2 cellular contexts compared by ENCODE assay signal in the genomic region with DNA sequence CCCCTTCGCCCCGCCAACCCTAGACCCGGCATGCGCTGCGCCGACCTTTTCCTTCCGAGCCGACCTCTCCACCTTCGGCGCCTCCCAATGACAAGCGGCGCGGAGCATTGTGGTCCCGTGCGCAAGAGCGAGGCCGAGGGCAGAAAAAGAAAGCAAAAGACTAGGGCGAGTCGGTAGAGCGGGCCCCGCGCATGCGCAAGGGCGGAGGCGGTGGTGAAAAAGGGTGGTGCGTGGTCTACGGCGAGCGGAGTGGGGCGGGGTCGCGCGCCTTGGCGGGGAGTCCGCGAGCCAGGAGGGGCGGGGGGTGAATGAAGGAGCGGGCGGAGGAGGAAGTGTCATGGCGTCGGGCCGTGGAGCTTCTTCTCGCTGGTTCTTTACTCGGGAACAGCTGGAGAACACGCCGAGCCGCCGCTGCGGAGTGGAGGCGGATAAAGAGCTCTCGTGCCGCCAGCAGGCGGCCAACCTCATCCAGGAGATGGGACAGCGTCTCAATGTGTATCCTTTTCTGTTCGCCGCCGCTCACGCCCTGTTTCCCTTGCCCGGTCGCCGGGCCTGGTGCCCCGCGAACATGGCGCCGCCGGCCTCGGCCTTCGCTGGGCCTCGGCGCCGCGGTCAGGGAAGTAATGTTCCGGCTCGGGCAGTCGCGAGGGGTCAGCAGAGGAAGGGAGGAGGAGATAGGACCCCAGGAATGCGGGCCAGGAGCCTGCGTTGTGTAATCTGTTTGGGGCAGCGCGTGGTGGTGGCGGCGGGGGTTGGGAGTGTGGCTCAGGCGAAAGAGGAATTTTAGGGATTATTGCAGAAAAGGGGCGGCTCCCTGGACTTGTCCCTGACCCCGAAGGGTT.
A peak's percentile ranks its signal among the peaks of the same experiment; 100 is the strongest.
TF ChIP-seq lines count a peak whose summit lies in the region.

A gene (plus strand): TSS at position 305 of the 842 bp plus-strand sequence. CDS start 33 bp downstream, at position 338.

TF ChIP-seq in IMR-90, 13 proteins besides CTCF, POLR2A, EP300 and RAD21:
- peak; percentile 82 for TF ChIP-seq CEBPB (IDR thresholded peaks at IDR 0.05; ENCODE audit: low read depth, low read length)
- TF ChIP-seq, protein P1, sequence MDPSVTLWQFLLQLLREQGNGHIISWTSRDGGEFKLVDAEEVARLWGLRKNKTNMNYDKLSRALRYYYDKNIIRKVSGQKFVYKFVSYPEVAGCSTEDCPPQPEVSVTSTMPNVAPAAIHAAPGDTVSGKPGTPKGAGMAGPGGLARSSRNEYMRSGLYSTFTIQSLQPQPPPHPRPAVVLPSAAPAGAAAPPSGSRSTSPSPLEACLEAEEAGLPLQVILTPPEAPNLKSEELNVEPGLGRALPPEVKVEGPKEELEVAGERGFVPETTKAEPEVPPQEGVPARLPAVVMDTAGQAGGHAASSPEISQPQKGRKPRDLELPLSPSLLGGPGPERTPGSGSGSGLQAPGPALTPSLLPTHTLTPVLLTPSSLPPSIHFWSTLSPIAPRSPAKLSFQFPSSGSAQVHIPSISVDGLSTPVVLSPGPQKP (IDR thresholded peaks at IDR 0.05; ENCODE audit: borderline replicate concordance, low read depth, low read length) = no peak
- no peak for TF ChIP-seq MAFK (IDR thresholded peaks at IDR 0.05; ENCODE audit: low read depth, low read length)
- TF ChIP-seq, protein P2, sequence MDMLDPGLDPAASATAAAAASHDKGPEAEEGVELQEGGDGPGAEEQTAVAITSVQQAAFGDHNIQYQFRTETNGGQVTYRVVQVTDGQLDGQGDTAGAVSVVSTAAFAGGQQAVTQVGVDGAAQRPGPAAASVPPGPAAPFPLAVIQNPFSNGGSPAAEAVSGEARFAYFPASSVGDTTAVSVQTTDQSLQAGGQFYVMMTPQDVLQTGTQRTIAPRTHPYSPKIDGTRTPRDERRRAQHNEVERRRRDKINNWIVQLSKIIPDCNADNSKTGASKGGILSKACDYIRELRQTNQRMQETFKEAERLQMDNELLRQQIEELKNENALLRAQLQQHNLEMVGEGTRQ (IDR thresholded peaks at IDR 0.05; ENCODE audit: low read depth, low read length) = peak; percentile 61
- peak; percentile 98 for TF ChIP-seq MAZ (IDR thresholded peaks at IDR 0.05; ENCODE audit: borderline replicate concordance, low read depth, low read length)
- TF ChIP-seq MXI1 (IDR thresholded peaks at IDR 0.05; ENCODE audit: borderline replicate concordance, low read depth, low read length) = no peak; the same call in 1 of the 2 replicates
- peak; percentile 91 for TF ChIP-seq BHLHE40 (IDR thresholded peaks at IDR 0.05; ENCODE audit: low read depth, low read length)

TF ChIP-seq in endothelial cell of umbilical vein, 7 proteins besides CTCF, POLR2A, EP300 and RAD21:
- TF ChIP-seq JUN (IDR thresholded peaks at IDR 0.05; ENCODE audit: borderline replicate concordance, insufficient read depth, insufficient read length, low read depth) (no peak), POLR2AphosphoS5 (IDR thresholded peaks at IDR 0.05; ENCODE audit: insufficient read depth, low read depth, low read length) (peak; percentile 90)
- TF ChIP-seq, protein P3, sequence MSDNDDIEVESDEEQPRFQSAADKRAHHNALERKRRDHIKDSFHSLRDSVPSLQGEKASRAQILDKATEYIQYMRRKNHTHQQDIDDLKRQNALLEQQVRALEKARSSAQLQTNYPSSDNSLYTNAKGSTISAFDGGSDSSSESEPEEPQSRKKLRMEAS (IDR thresholded peaks at IDR 0.05; ENCODE audit: insufficient read depth, insufficient read length) = peak; percentile 57
